1 cellular context compared by ENCODE assay signal in the genomic region with DNA sequence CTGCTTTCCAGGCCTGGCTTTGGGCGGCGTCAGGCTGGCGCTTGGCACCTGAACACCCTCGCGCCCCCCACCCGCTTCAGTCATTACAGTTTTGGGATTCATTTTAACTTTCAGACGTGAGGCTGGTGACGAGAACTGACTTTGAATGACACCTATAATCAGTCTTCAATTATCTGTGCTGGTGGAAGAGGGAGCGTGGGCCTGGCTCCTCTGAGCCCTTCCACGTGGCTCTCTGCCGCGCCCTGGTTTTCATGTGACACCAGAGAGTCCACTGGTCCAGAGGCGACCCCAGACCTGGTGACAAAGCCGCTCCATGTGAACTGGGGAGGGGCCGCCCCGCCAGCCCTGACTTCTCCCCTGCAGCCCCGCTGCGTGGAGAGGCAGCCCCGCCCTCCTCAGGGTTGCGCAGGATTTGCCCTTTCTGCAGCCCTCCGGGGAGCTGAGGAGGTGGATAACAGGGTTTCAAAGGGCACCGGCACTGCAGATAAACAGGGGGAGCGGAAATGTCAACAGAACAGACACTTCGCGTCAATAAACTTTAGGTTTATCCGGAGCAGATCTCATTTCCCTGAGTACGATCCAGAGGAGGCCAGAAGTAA.
TF ChIP-seq lines count a peak whose summit lies in the region.

No MANE protein-coding gene starts in this region.

TF ChIP-seq in HepG2, 621 proteins besides CTCF, POLR2A, EP300 and RAD21 (continued from another document and continues in another):
- TF ChIP-seq SNAPC4 (CRISPR knock-in tag; IDR thresholded peaks at IDR 0.05), result no peak
- TF ChIP-seq EHMT2 (IDR thresholded peaks at IDR 0.05; ENCODE audit: borderline replicate concordance, low read depth, low read length), result no peak
- no peak for TF ChIP-seq ARHGAP35 (CRISPR knock-in tag; IDR thresholded peaks at IDR 0.05; ENCODE audit: borderline replicate concordance)
- TF ChIP-seq ESRRA (CRISPR knock-in tag; IDR thresholded peaks at IDR 0.05; ENCODE audit: low read depth), result no peak
- TF ChIP-seq ZNF296 (CRISPR knock-in tag; conservative IDR thresholded peaks at IDR 0.05), result no peak
- no peak for TF ChIP-seq ZNF225 (CRISPR knock-in tag; IDR thresholded peaks at IDR 0.05)
- TF ChIP-seq, protein P1, sequence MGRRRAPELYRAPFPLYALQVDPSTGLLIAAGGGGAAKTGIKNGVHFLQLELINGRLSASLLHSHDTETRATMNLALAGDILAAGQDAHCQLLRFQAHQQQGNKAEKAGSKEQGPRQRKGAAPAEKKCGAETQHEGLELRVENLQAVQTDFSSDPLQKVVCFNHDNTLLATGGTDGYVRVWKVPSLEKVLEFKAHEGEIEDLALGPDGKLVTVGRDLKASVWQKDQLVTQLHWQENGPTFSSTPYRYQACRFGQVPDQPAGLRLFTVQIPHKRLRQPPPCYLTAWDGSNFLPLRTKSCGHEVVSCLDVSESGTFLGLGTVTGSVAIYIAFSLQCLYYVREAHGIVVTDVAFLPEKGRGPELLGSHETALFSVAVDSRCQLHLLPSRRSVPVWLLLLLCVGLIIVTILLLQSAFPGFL (CRISPR knock-in tag; IDR thresholded peaks at IDR 0.05), result no peak
- TF ChIP-seq ZFP36 (IDR thresholded peaks at IDR 0.05; ENCODE audit: borderline replicate concordance, low read depth, low read length, partially characterized antibody), result no peak
- TF ChIP-seq ZNF652 (CRISPR knock-in tag; IDR thresholded peaks at IDR 0.05; ENCODE audit: borderline replicate concordance, low read depth), result no peak
- no peak for TF ChIP-seq ZNF619 (CRISPR knock-in tag; IDR thresholded peaks at IDR 0.05)
- TF ChIP-seq NFKB2 (CRISPR knock-in tag; IDR thresholded peaks at IDR 0.05; ENCODE audit: borderline replicate concordance), result no peak
- no peak for TF ChIP-seq ZNF761 (CRISPR knock-in tag; conservative IDR thresholded peaks at IDR 0.05)
- TF ChIP-seq ZNF616 (CRISPR knock-in tag; IDR thresholded peaks at IDR 0.05; ENCODE audit: low read depth), result no peak
- no peak for TF ChIP-seq ZNF558 (CRISPR knock-in tag; IDR thresholded peaks at IDR 0.05; ENCODE audit: borderline replicate concordance)
- TF ChIP-seq ZNF569 (CRISPR knock-in tag; IDR thresholded peaks at IDR 0.05; ENCODE audit: borderline replicate concordance), result no peak
- TF ChIP-seq ZNF362 (CRISPR knock-in tag; IDR thresholded peaks at IDR 0.05; ENCODE audit: borderline replicate concordance), result no peak
- no peak for TF ChIP-seq MTF1 (CRISPR knock-in tag; IDR thresholded peaks at IDR 0.05)
- TF ChIP-seq NCOA2 (CRISPR knock-in tag; IDR thresholded peaks at IDR 0.05), result no peak
- TF ChIP-seq, protein P2, sequence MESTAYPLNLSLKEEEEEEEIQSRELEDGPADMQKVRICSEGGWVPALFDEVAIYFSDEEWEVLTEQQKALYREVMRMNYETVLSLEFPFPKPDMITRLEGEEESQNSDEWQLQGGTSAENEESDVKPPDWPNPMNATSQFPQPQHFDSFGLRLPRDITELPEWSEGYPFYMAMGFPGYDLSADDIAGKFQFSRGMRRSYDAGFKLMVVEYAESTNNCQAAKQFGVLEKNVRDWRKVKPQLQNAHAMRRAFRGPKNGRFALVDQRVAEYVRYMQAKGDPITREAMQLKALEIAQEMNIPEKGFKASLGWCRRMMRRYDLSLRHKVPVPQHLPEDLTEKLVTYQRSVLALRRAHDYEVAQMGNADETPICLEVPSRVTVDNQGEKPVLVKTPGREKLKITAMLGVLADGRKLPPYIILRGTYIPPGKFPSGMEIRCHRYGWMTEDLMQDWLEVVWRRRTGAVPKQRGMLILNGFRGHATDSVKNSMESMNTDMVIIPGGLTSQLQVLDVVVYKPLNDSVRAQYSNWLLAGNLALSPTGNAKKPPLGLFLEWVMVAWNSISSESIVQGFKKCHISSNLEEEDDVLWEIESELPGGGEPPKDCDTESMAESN (CRISPR knock-in tag; conservative IDR thresholded peaks at IDR 0.05), result no peak
- peak; percentile 65 for TF ChIP-seq NR2F6 (IDR thresholded peaks at IDR 0.05)
- TF ChIP-seq NR2F6 (CRISPR knock-in tag; IDR thresholded peaks at IDR 0.05), result no peak
- TF ChIP-seq ZNF564 (CRISPR knock-in tag; IDR thresholded peaks at IDR 0.05), result 0 out of 2 replicates have a peak, but pooled peaks have one; percentile 28
- TF ChIP-seq SNRNP70 (IDR thresholded peaks at IDR 0.05; ENCODE audit: low read depth, low read length), result no peak
- TF ChIP-seq, protein P3, sequence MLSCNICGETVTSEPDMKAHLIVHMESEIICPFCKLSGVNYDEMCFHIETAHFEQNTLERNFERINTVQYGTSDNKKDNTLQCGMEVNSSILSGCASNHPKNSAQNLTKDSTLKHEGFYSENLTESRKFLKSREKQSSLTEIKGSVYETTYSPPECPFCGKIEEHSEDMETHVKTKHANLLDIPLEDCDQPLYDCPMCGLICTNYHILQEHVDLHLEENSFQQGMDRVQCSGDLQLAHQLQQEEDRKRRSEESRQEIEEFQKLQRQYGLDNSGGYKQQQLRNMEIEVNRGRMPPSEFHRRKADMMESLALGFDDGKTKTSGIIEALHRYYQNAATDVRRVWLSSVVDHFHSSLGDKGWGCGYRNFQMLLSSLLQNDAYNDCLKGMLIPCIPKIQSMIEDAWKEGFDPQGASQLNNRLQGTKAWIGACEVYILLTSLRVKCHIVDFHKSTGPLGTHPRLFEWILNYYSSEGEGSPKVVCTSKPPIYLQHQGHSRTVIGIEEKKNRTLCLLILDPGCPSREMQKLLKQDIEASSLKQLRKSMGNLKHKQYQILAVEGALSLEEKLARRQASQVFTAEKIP (CRISPR knock-in tag; IDR thresholded peaks at IDR 0.05; ENCODE audit: borderline replicate concordance), result no peak
- TF ChIP-seq PHF21A (CRISPR knock-in tag; IDR thresholded peaks at IDR 0.05), result peak; percentile 57
- no peak for TF ChIP-seq KLF13 (CRISPR knock-in tag; IDR thresholded peaks at IDR 0.05)
- TF ChIP-seq ZNF703 (CRISPR knock-in tag; IDR thresholded peaks at IDR 0.05; ENCODE audit: borderline replicate concordance), result no peak
- TF ChIP-seq ZNF567 (CRISPR knock-in tag; IDR thresholded peaks at IDR 0.05; ENCODE audit: borderline replicate concordance), result no peak
- TF ChIP-seq TSC22D2 (CRISPR knock-in tag; IDR thresholded peaks at IDR 0.05; ENCODE audit: borderline replicate concordance), result no peak
- TF ChIP-seq, protein P4, sequence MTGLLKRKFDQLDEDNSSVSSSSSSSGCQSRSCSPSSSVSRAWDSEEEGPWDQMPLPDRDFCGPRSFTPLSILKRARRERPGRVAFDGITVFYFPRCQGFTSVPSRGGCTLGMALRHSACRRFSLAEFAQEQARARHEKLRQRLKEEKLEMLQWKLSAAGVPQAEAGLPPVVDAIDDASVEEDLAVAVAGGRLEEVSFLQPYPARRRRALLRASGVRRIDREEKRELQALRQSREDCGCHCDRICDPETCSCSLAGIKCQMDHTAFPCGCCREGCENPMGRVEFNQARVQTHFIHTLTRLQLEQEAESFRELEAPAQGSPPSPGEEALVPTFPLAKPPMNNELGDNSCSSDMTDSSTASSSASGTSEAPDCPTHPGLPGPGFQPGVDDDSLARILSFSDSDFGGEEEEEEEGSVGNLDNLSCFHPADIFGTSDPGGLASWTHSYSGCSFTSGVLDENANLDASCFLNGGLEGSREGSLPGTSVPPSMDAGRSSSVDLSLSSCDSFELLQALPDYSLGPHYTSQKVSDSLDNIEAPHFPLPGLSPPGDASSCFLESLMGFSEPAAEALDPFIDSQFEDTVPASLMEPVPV (CRISPR knock-in tag; IDR thresholded peaks at IDR 0.05), result no peak
- 0 out of 2 replicates have a peak, but pooled peaks have one; percentile 29 for TF ChIP-seq MEF2D (CRISPR knock-in tag; IDR thresholded peaks at IDR 0.05)
- TF ChIP-seq THAP11 (CRISPR knock-in tag; IDR thresholded peaks at IDR 0.05), result 0 out of 2 replicates have a peak, but pooled peaks have one; percentile 18
- no peak for TF ChIP-seq MXD4 (CRISPR knock-in tag; IDR thresholded peaks at IDR 0.05)
- TF ChIP-seq EED (CRISPR knock-in tag; IDR thresholded peaks at IDR 0.05), result no peak
- TF ChIP-seq, protein P5, sequence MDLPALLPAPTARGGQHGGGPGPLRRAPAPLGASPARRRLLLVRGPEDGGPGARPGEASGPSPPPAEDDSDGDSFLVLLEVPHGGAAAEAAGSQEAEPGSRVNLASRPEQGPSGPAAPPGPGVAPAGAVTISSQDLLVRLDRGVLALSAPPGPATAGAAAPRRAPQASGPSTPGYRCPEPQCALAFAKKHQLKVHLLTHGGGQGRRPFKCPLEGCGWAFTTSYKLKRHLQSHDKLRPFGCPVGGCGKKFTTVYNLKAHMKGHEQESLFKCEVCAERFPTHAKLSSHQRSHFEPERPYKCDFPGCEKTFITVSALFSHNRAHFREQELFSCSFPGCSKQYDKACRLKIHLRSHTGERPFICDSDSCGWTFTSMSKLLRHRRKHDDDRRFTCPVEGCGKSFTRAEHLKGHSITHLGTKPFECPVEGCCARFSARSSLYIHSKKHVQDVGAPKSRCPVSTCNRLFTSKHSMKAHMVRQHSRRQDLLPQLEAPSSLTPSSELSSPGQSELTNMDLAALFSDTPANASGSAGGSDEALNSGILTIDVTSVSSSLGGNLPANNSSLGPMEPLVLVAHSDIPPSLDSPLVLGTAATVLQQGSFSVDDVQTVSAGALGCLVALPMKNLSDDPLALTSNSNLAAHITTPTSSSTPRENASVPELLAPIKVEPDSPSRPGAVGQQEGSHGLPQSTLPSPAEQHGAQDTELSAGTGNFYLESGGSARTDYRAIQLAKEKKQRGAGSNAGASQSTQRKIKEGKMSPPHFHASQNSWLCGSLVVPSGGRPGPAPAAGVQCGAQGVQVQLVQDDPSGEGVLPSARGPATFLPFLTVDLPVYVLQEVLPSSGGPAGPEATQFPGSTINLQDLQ (CRISPR knock-in tag; IDR thresholded peaks at IDR 0.05), result no peak
- no peak for TF ChIP-seq IKZF1 (IDR thresholded peaks at IDR 0.05)
- TF ChIP-seq, protein P6, sequence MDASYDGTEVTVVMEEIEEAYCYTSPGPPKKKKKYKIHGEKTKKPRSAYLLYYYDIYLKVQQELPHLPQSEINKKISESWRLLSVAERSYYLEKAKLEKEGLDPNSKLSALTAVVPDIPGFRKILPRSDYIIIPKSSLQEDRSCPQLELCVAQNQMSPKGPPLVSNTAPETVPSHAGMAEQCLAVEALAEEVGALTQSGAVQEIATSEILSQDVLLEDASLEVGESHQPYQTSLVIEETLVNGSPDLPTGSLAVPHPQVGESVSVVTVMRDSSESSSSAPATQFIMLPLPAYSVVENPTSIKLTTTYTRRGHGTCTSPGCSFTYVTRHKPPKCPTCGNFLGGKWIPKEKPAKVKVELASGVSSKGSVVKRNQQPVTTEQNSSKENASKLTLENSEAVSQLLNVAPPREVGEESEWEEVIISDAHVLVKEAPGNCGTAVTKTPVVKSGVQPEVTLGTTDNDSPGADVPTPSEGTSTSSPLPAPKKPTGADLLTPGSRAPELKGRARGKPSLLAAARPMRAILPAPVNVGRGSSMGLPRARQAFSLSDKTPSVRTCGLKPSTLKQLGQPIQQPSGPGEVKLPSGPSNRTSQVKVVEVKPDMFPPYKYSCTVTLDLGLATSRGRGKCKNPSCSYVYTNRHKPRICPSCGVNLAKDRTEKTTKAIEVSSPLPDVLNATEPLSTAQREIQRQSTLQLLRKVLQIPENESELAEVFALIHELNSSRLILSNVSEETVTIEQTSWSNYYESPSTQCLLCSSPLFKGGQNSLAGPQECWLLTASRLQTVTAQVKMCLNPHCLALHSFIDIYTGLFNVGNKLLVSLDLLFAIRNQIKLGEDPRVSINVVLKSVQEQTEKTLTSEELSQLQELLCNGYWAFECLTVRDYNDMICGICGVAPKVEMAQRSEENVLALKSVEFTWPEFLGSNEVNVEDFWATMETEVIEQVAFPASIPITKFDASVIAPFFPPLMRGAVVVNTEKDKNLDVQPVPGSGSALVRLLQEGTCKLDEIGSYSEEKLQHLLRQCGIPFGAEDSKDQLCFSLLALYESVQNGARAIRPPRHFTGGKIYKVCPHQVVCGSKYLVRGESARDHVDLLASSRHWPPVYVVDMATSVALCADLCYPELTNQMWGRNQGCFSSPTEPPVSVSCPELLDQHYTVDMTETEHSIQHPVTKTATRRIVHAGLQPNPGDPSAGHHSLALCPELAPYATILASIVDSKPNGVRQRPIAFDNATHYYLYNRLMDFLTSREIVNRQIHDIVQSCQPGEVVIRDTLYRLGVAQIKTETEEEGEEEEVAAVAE (CRISPR knock-in tag; IDR thresholded peaks at IDR 0.05; ENCODE audit: borderline replicate concordance), result no peak
- TF ChIP-seq HNF4G (IDR thresholded peaks at IDR 0.05; ENCODE audit: borderline replicate concordance, low read depth, low read length), result no peak
- no peak for TF ChIP-seq HNF4G (CRISPR knock-in tag; IDR thresholded peaks at IDR 0.05; ENCODE audit: borderline replicate concordance, low read depth)
- peak; percentile 41; the same call in 1 of the 2 replicates for TF ChIP-seq SP5 (CRISPR knock-in tag; IDR thresholded peaks at IDR 0.05; ENCODE audit: borderline replicate concordance, low read depth)
- TF ChIP-seq MIER3 (CRISPR knock-in tag; IDR thresholded peaks at IDR 0.05; ENCODE audit: borderline replicate concordance), result no peak
